Comparison of ENCODE assay signal across 28 cellular contexts in genomic region chr5:106882035-106882434, GRCh38.
"Had no signal": no experiment of that assay in that cellular context is flagged by ENCODE, and none has a peak within 500 bp of the region (broad histone marks: within the 10 kb centered on the region; RNA-seq: fewer than 3 reads in every experiment).

No MANE protein-coding gene starts in this region.

- H3K9me3 ChIP-seq: breast epithelium, heart right ventricle, left ventricle myocardium inferior, neutrophil, stomach, thyroid gland, upper lobe of left lung, vagina had no signal

- H3K4me1 ChIP-seq: breast epithelium, heart right ventricle, left ventricle myocardium inferior, stomach, thyroid gland, upper lobe of left lung, vagina had no signal

- H3K27me3 ChIP-seq: breast epithelium, heart right ventricle, neutrophil, stomach, thyroid gland, upper lobe of left lung, vagina had no signal

- H3K4me3 ChIP-seq: breast epithelium, heart right ventricle, left ventricle myocardium inferior, lung, skin epidermis, stomach, thyroid gland, upper lobe of left lung, vagina had no signal

- ATAC-seq: activated CD8-positive, alpha-beta T cell treated with anti-CD3 and anti-CD28 coated beads for 36 hours; activated naive CD8-positive, alpha-beta T cell treated with anti-CD3 and anti-CD28 coated beads, Interleukin-2, amount 50 U/mL, for 24 hours; activated T-cell treated with anti-CD3 and anti-CD28 coated beads, Interleukin-2, amount 50 U/mL, for 4 hours; activated T-helper 17 cell treated with anti-CD3 and anti-CD28 coated beads, Interleukin-2, amount 50 U/mL, for 72 hours; esophagus mucosa; heart right ventricle; sciatic nerve; stimulated activated naive B cell treated with anti-CD40 and anti-IgM and Interleukin-4, amounts not matched to agents 10 μg/mL and 1 μg/mL and 100 μg/mL, for 72 hours had no signal

- FAIRE-seq: TTC549 had no signal

- DNase-seq: activated CD4-positive, alpha-beta T cell treated with anti-CD3 and anti-CD28 coated beads, Interleukin-2, amount 50 U/mL, for 1 hour; activated CD8-positive, alpha-beta T cell treated with anti-CD3 and anti-CD28 coated beads for 36 hours; activated gamma-delta T cell treated with Interleukin-2 at 50 U/mL for 16 hours; activated naive CD8-positive, alpha-beta T cell treated with anti-CD3 and anti-CD28 coated beads, Interleukin-2, amount 50 U/mL, for 24 hours; activated T-cell treated with anti-CD3 and anti-CD28 coated beads, Interleukin-2, amount 50 U/mL, for 4 hours; central memory CD4-positive, alpha-beta T cell; endodermal cell; foreskin fibroblast; heart right ventricle; left ventricle myocardium inferior; naive B cell; nephron progenitor cell; stimulated activated CD4-positive, alpha-beta T cell treated with anti-CD3 and anti-CD28 coated beads, Interleukin-15, amount 100 ng/mL, for 24 hours; stimulated activated CD4-positive, alpha-beta T cell treated with anti-CD3 and anti-CD28 coated beads, Interleukin-2, amount 100 ng/mL, for 24 hours; stimulated activated naive B cell treated with anti-CD40 and anti-IgM and Interleukin-4, amounts not matched to agents 10 μg/mL and 1 μg/mL and 100 μg/mL, for 72 hours; stomach; T-helper 9 cell; thyroid gland; upper lobe of left lung had no signal

- H3K36me3 ChIP-seq: breast epithelium, heart right ventricle, left ventricle myocardium inferior, neutrophil, stomach, thyroid gland, upper lobe of left lung, vagina had no signal

- H3K27ac ChIP-seq: breast epithelium, heart right ventricle, left ventricle myocardium inferior, neutrophil, skin epidermis, stomach, thyroid gland, upper lobe of left lung, vagina had no signal
